ENCODE assay signal across 16 cellular contexts in genomic region chr3:39290255-39290654, GRCh38. TPM values are rescaled to one million over a fixed set of nuclear protein-coding genes. Genes with fewer than 3 reads are reported as not detected.
A peak's percentile ranks its signal among the peaks of the same experiment; 100 is the strongest.
DNase-seq lines count a peak whose midpoint lies in the region; ATAC-seq and TF ChIP-seq lines count a peak whose summit lies in the region.
"Had no signal": no experiment of that assay in that cellular context is flagged by ENCODE, and none has a peak within 500 bp of the region (broad histone marks: within the 10 kb centered on the region; RNA-seq: fewer than 3 reads in every experiment).

No MANE protein-coding gene starts in this region.

- peak overlapping the region; percentile 9 for H3K9ac ChIP-seq in Loucy (ENCODE audit: low read depth, low read length, poor library complexity, severe bottlenecking)

- intact Hi-C loops in activated T-helper 2 cell treated with anti-CD3 and anti-CD28 coated beads, Interferon-gamma antibody, Interleukin-2, Interleukin-4, amounts not matched to agents 10 μg/mL and 5 μg/mL and 100 μg/mL, durations not matched to agents 14 hours and 24 hours and 36 hours (cut with micrococcal nuclease): loop anchor here (5.0 kb wide), 1 partner anchor 183 kb away; the partner anchor contains the start of genes GORASP1 and TTC21A

- H3K4me1 ChIP-seq in CD4-positive, CD25-positive, alpha-beta regulatory T cell (ENCODE audit: control insufficient read depth, insufficient read depth, low read length, poor library complexity, severe bottlenecking): peaks cover 24% of the 10 kb centered on the region
- peaks cover 35% of the 10 kb centered on the region for H3K4me1 ChIP-seq in Loucy (ENCODE audit: insufficient read depth, low read length, poor library complexity, severe bottlenecking)

- peaks cover 6 to 56% (median 25%) of the 10 kb centered on the region in 4 donors for H3K4me1 Mint-ChIP-seq in CD4-positive, CD25-positive, alpha-beta regulatory T cell
- H3K4me1 Mint-ChIP-seq in naive B cell: peaks cover 20 to 29% (median 29%) of the 10 kb centered on the region in 3 donors
- peaks cover 48% of the 10 kb centered on the region for H3K4me1 Mint-ChIP-seq in activated T-helper 2 cell treated with anti-CD3 and anti-CD28 coated beads, Interferon-gamma antibody, Interleukin-2, Interleukin-4, amounts not matched to agents 10 μg/mL and 5 μg/mL and 100 μg/mL, durations not matched to agents 14 hours and 24 hours and 36 hours (ENCODE audit: low read depth)

- H2AFZ ChIP-seq in Loucy (ENCODE audit: low read length): no peak overlapping the region

- H3K36me3 ChIP-seq in CD4-positive, CD25-positive, alpha-beta regulatory T cell (ENCODE audit: control insufficient read depth, insufficient read depth, low read length): no peaks in the 10 kb centered on the region
- H3K36me3 ChIP-seq in Loucy (ENCODE audit: insufficient read depth, low read length): no peaks in the 10 kb centered on the region
- H3K36me3 ChIP-seq: thoracic aorta had no signal

- no peaks in the 10 kb centered on the region for H3K27me3 Mint-ChIP-seq in CD4-positive, CD25-positive, alpha-beta regulatory T cell
- H3K27me3 Mint-ChIP-seq in naive B cell: peaks cover 0 to 4% (median 0%) of the 10 kb centered on the region in 3 donors
- H3K27me3 Mint-ChIP-seq in activated T-helper 2 cell treated with anti-CD3 and anti-CD28 coated beads, Interferon-gamma antibody, Interleukin-2, Interleukin-4, amounts not matched to agents 10 μg/mL and 5 μg/mL and 100 μg/mL, durations not matched to agents 14 hours and 24 hours and 36 hours (ENCODE audit: low read depth): no peaks in the 10 kb centered on the region

- TF ChIP-seq CTCF in Loucy (conservative IDR thresholded peaks at IDR 0.05; ENCODE audit: low read length): no peak

- no peaks in the 10 kb centered on the region for H3K9me3 ChIP-seq in CD4-positive, CD25-positive, alpha-beta regulatory T cell (ENCODE audit: control insufficient read depth in 2 of 2, low read length in 2 of 2)
- no peaks in the 10 kb centered on the region for H3K9me3 ChIP-seq in Loucy (ENCODE audit: insufficient read depth, low read depth, low read length)
- H3K9me3 ChIP-seq: thoracic aorta had no signal

- no peak overlapping the region for H3K4me3 ChIP-seq in CD4-positive, CD25-positive, alpha-beta regulatory T cell (ENCODE audit: low read depth, low read length)
- no peak overlapping the region for H3K4me3 ChIP-seq in Loucy (ENCODE audit: low read length, poor library complexity, severe bottlenecking)
- H3K4me3 ChIP-seq: thoracic aorta had no signal

- H3K79me2 ChIP-seq in Loucy (ENCODE audit: insufficient read depth, low read length): no peaks in the 10 kb centered on the region

- H3K4me2 ChIP-seq in Loucy (ENCODE audit: low read depth, low read length, poor library complexity, severe bottlenecking): no peak overlapping the region

- peak overlapping the region in 2 of 3 donors; percentile 24 to 72 for H3K27ac Mint-ChIP-seq in CD4-positive, CD25-positive, alpha-beta regulatory T cell
- H3K27ac Mint-ChIP-seq in naive B cell: peak overlapping the region in 5 of 6 donors; percentile 10 to 74 (median 64)
- H3K27ac Mint-ChIP-seq in activated T-helper 2 cell treated with anti-CD3 and anti-CD28 coated beads, Interferon-gamma antibody, Interleukin-2, Interleukin-4, amounts not matched to agents 10 μg/mL and 5 μg/mL and 100 μg/mL, durations not matched to agents 14 hours and 24 hours and 36 hours: no peak overlapping the region

- no peak for ATAC-seq in CD4-positive, CD25-positive, alpha-beta regulatory T cell (ENCODE audit: low read depth in 2 of 2)
- ATAC-seq in naive B cell (ENCODE audit: low read depth in 2 of 2): no peak

- no peaks in the 10 kb centered on the region for H3K9me2 ChIP-seq in Loucy (replicated peaks; ENCODE audit: low read depth, low read length)

- DNase-seq in CD4-positive, CD25-positive, alpha-beta regulatory T cell: no peak
- DNase-seq in dermis blood vessel endothelial cell (peak; percentile 56), naive B cell (no peak), 8988T (no peak), medulla oblongata (ENCODE audit: extremely low spot score) (no peak), C1 segment of cervical spinal cord (lab: John Stamatoyannopoulos, UW) (no peak)
- DNase-seq in activated T-helper 2 cell treated with anti-CD3 and anti-CD28 coated beads, Interferon-gamma antibody, Interleukin-2, Interleukin-4, amounts not matched to agents 10 μg/mL and 5 μg/mL and 100 μg/mL, durations not matched to agents 14 hours and 24 hours and 36 hours (ENCODE audit: low spot score): no peak
- DNase-seq: aorta, EL, mesendoderm, NCI-H2107, T1000 had no signal

- H3K27ac ChIP-seq in CD4-positive, CD25-positive, alpha-beta regulatory T cell (ENCODE audit: insufficient read depth, low read length, poor library complexity, severe bottlenecking): no peak overlapping the region
- H3K27ac ChIP-seq: thoracic aorta had no signal

- H3K4me3 Mint-ChIP-seq in CD4-positive, CD25-positive, alpha-beta regulatory T cell: no peak overlapping the region
- no peak overlapping the region for H3K4me3 Mint-ChIP-seq in naive B cell
- no peak overlapping the region for H3K4me3 Mint-ChIP-seq in activated T-helper 2 cell treated with anti-CD3 and anti-CD28 coated beads, Interferon-gamma antibody, Interleukin-2, Interleukin-4, amounts not matched to agents 10 μg/mL and 5 μg/mL and 100 μg/mL, durations not matched to agents 14 hours and 24 hours and 36 hours (ENCODE audit: low read depth)

- no peaks in the 10 kb centered on the region for H4K20me1 ChIP-seq in Loucy (ENCODE audit: insufficient read depth, low read length, poor library complexity, severe bottlenecking)

- no peaks in the 10 kb centered on the region for H3K9me3 Mint-ChIP-seq in CD4-positive, CD25-positive, alpha-beta regulatory T cell
- no peaks in the 10 kb centered on the region for H3K9me3 Mint-ChIP-seq in naive B cell
- no peaks in the 10 kb centered on the region for H3K9me3 Mint-ChIP-seq in activated T-helper 2 cell treated with anti-CD3 and anti-CD28 coated beads, Interferon-gamma antibody, Interleukin-2, Interleukin-4, amounts not matched to agents 10 μg/mL and 5 μg/mL and 100 μg/mL, durations not matched to agents 14 hours and 24 hours and 36 hours

- H3K27me3 ChIP-seq in CD4-positive, CD25-positive, alpha-beta regulatory T cell (ENCODE audit: control insufficient read depth, insufficient read depth, low read length): no peaks in the 10 kb centered on the region
- H3K27me3 ChIP-seq in Loucy (ENCODE audit: insufficient read depth, low read length, poor library complexity, severe bottlenecking): no peaks in the 10 kb centered on the region

- H3F3A ChIP-seq in Loucy (ENCODE audit: low read depth): no peaks in the 10 kb centered on the region

- no peaks in the 10 kb centered on the region for H3K36me3 Mint-ChIP-seq in CD4-positive, CD25-positive, alpha-beta regulatory T cell
- H3K36me3 Mint-ChIP-seq in naive B cell: no peaks in the 10 kb centered on the region
- no peaks in the 10 kb centered on the region for H3K36me3 Mint-ChIP-seq in activated T-helper 2 cell treated with anti-CD3 and anti-CD28 coated beads, Interferon-gamma antibody, Interleukin-2, Interleukin-4, amounts not matched to agents 10 μg/mL and 5 μg/mL and 100 μg/mL, durations not matched to agents 14 hours and 24 hours and 36 hours (ENCODE audit: low read depth)

RNA-seq across cellular contexts. Expression of gene CX3CR1, which starts 10.4 kb away (rescaled TPM):
- total RNA-seq in CD4-positive, CD25-positive, alpha-beta regulatory T cell: 1.0 TPM
- polyA plus RNA-seq in CD4-positive, CD25-positive, alpha-beta regulatory T cell: 1 to 10 TPM; 1.1 to 2.2 (median 1.7) TPM
- not detected in 2 replicates for total RNA-seq in dermis blood vessel endothelial cell
- 1 to 10 TPM in 5 of 6 donors, under 1 TPM in 1; 0.14 to 2.9 (median 1.3) TPM for polyA plus RNA-seq in naive B cell (ENCODE audit: low read depth in 6 of 6)
- 0.48 and 0.52 TPM in 2 replicates for total RNA-seq in activated T-helper 2 cell treated with anti-CD3 and anti-CD28 coated beads, Interferon-gamma antibody, Interleukin-2, Interleukin-4, amounts not matched to agents 10 μg/mL and 5 μg/mL and 100 μg/mL, durations not matched to agents 14 hours and 24 hours and 36 hours
- total RNA-seq: HT1080 had no signal

RNA-seq across cellular contexts. Expression of gene CCR8, which starts 39.3 kb away (rescaled TPM):
- 87.2 TPM for total RNA-seq in CD4-positive, CD25-positive, alpha-beta regulatory T cell
- polyA plus RNA-seq in CD4-positive, CD25-positive, alpha-beta regulatory T cell: 10 to 100 TPM; 33.6 to 61.6 (median 52.1) TPM
- not detected in 2 replicates for total RNA-seq in dermis blood vessel endothelial cell
- polyA plus RNA-seq in naive B cell (ENCODE audit: low read depth in 6 of 6): not detected
- total RNA-seq in activated T-helper 2 cell treated with anti-CD3 and anti-CD28 coated beads, Interferon-gamma antibody, Interleukin-2, Interleukin-4, amounts not matched to agents 10 μg/mL and 5 μg/mL and 100 μg/mL, durations not matched to agents 14 hours and 24 hours and 36 hours: 11.3 and 12.2 TPM in 2 replicates
- total RNA-seq: aorta, frontal cortex, HT1080, thoracic aorta had no signal
- polyA plus RNA-seq: aorta had no signal

Comparison
In these comparisons a context has a peak if more than half of its experiments do, and no peak if none do; other contexts are left out.
1. RNA of gene CCR8, which starts 39.3 kb away (total RNA-seq): 87.2 TPM in CD4-positive, CD25-positive, alpha-beta regulatory T cell (single experiment) and 11.3 to 12.2 TPM in activated T-helper 2 cell treated with anti-CD3 and anti-CD28 coated beads, Interferon-gamma antibody, Interleukin-2, Interleukin-4, amounts not matched to agents 10 μg/mL and 5 μg/mL and 100 μg/mL, durations not matched to agents 14 hours and 24 hours and 36 hours; not detected in dermis blood vessel endothelial cell; every median in the first group is over 10 times any median in the second.